Comparison of ENCODE assay signal across 16 cellular contexts in genomic region chr7:129855234-129855673, GRCh38.
DNase-seq lines count a peak whose midpoint lies in the region; ATAC-seq and TF ChIP-seq lines count a peak whose summit lies in the region.
"Had no signal": no experiment of that assay in that cellular context is flagged by ENCODE, and none has a peak within 500 bp of the region (broad histone marks: within the 10 kb centered on the region; RNA-seq: fewer than 3 reads in every experiment).

No MANE protein-coding gene starts in this region.

- no peak for TF ChIP-seq CTCF in astrocyte of the cerebellum (IDR thresholded peaks at IDR 0.05; ENCODE audit: low read depth, low read length, missing control alignments)
- no peak for TF ChIP-seq CTCF in hepatocyte (IDR thresholded peaks at IDR 0.05; ENCODE audit: poor library complexity)

- H3K4me1 ChIP-seq in ACC112 (ENCODE audit: control insufficient read depth, insufficient read depth, low read length, unreplicated experiment) (peaks cover 67% of the 10 kb centered on the region), hepatocyte (ENCODE audit: insufficient read depth) (peaks cover 34% of the 10 kb centered on the region)

- in situ Hi-C loops in astrocyte of the cerebellum (cut with HindIII; ENCODE audit: low sequenced_read_pairs): no loop called here

- H3K79me2 ChIP-seq in ACC112 (ENCODE audit: control insufficient read depth, insufficient read depth, low read length, unreplicated experiment) (peaks cover 24% of the 10 kb centered on the region), hepatocyte (peaks cover 63% of the 10 kb centered on the region)

- DNase-seq in HS-5 (ENCODE audit: low read depth) (peak; percentile 81), astrocyte of the cerebellum (ENCODE audit: low read depth) (peak; percentile 95), hepatocyte (ENCODE audit: low spot score) (peak; percentile 43), SHP77 treated with DMSO at 0.1 percent for 48 hours (lab: John Stamatoyannopoulos, UW) (no peak), iPS-NIHi7 (ENCODE audit: extremely low spot score) (no peak)
- no peak for DNase-seq in stimulated activated CD4-positive, alpha-beta T cell treated with anti-CD3 and anti-CD28 coated beads, Interleukin-4, amount 100 ng/mL, for 4 hours
- DNase-seq: activated T-cell treated with anti-CD3 and anti-CD28 coated beads, Interleukin-2, amount 50 U/mL, for 4 hours; AML-193; anterior cingulate cortex; DMS79; NCI-H1694; stimulated activated CD4-positive, alpha-beta T cell treated with anti-CD3 and anti-CD28 coated beads, Interleukin-15, amount 100 ng/mL, for 24 hours; stimulated activated CD8-positive, alpha-beta memory T cell treated with anti-CD3 and anti-CD28 coated beads, Interleukin-4, amount 100 ng/mL, for 48 hours had no signal

- H3K9me2 ChIP-seq in hepatocyte (replicated peaks; ENCODE audit: insufficient read depth): no peaks in the 10 kb centered on the region

- peak overlapping the region; percentile 95 for H3K27ac ChIP-seq in ACC112 (ENCODE audit: low read depth, low read length)
- H3K27ac ChIP-seq in hepatocyte: peak overlapping the region; percentile 34

- ATAC-seq in GM21825 (IDR thresholded peaks at IDR 0.05; ENCODE audit: unreplicated experiment): no peak
- ATAC-seq: activated CD4-positive, CD25-positive, alpha-beta regulatory T cell treated with anti-CD3 and anti-CD28 coated beads, Interleukin-2, amount 50 U/mL, for 24 hours; activated T-cell treated with anti-CD3 and anti-CD28 coated beads, Interleukin-2, amount 50 U/mL, for 4 hours had no signal

- H3K4me3 ChIP-seq in ACC112 (ENCODE audit: low read depth, low read length) (peak overlapping the region; percentile 61; the same call in 1 of the 2 replicates), astrocyte of the cerebellum (ENCODE audit: low read depth, low read length) (no peak overlapping the region), hepatocyte (no peak overlapping the region)

- H3K4me2 ChIP-seq in hepatocyte: peak overlapping the region; percentile 42

- 78% methylated on average over 6 of the region's 6 CpGs for WGBS in hepatocyte (ENCODE audit: low lambda C conversion rate, missing lambda C conversion rate)

- H3K27me3 ChIP-seq in ACC112 (ENCODE audit: insufficient read depth, low read length): no peaks in the 10 kb centered on the region
- no peaks in the 10 kb centered on the region for H3K27me3 ChIP-seq in hepatocyte

- H3K9me3 ChIP-seq in hepatocyte (ENCODE audit: low read depth): no peaks in the 10 kb centered on the region

- H3K36me3 ChIP-seq in ACC112 (ENCODE audit: insufficient read depth, low read length): 0 out of 2 replicates have a peak, but pooled peaks cover 7% of the 10 kb centered on the region
- no peaks in the 10 kb centered on the region for H3K36me3 ChIP-seq in hepatocyte (replicated peaks; ENCODE audit: insufficient read depth, low read depth)

- H2AFZ ChIP-seq in ACC112 (ENCODE audit: low read length, unreplicated experiment) (no peak overlapping the region), hepatocyte (no peak overlapping the region)

- H4K20me1 ChIP-seq in hepatocyte (ENCODE audit: insufficient read depth, poor library complexity, severe bottlenecking): peaks cover 38% of the 10 kb centered on the region

Comparison
In these comparisons a context has a peak if more than half of its experiments do, and no peak if none do; other contexts are left out.
1. DNase-seq: peak in HS-5 (single experiment), astrocyte of the cerebellum (single experiment) and hepatocyte (single experiment); none in stimulated activated CD4-positive, alpha-beta T cell treated with anti-CD3 and anti-CD28 coated beads, Interleukin-4, amount 100 ng/mL, for 4 hours (0 of 2), SHP77 treated with DMSO at 0.1 percent for 48 hours (single experiment) and iPS-NIHi7 (single experiment).